ENCODE assay signal across 32 cellular contexts in the genomic region with DNA sequence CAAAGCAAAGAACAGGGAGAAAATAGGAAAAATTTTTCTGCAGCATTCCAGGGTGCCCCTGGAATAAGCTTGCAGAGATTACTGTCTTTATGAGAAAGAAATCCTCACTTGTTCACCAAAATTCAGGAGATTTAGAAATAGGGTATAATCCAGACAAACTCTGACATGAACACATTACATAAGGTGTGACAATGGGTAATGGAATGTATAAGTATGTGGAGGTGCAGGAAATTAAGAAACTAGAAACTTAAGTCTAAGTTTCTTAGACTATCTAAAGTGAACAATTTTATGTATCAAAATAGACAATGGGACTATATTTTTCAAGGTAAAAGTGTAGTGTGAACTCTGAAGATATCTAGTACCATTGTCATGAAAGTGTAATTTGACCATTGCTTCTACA.
"Had no signal": no experiment of that assay in that cellular context is flagged by ENCODE, and none has a peak within 500 bp of the region (broad histone marks: within the 10 kb centered on the region; RNA-seq: fewer than 3 reads in every experiment).

No MANE protein-coding gene starts in this region.

- H3K9ac ChIP-seq: parathyroid adenoma had no signal

- H3K36me3 Mint-ChIP-seq: naive B cell; naive thymus-derived CD8-positive, alpha-beta T cell; natural killer cell treated with Interleukin-12 subunit alpha and Interleukin-12 subunit beta and Interleukin-15 and Interleukin-18, amount 100 ng/mL, for 72 hours; stimulated activated memory B cell treated with anti-CD40 and anti-IgM and Interleukin-4, amounts not matched to agents 10 μg/mL and 1 μg/mL and 100 μg/mL, for 72 hours had no signal

- H3K4me2 ChIP-seq: smooth muscle cell had no signal

- DNase-seq: naive B cell; naive thymus-derived CD8-positive, alpha-beta T cell; nephron progenitor cell; occipital lobe; ovary; posterior cingulate gyrus; psoas muscle; right cardiac atrium; right lobe of liver; spleen; stimulated activated CD4-positive, alpha-beta T cell treated with anti-CD3 and anti-CD28 coated beads, Interleukin-12 subunit alpha, Interleukin-12 subunit beta, amount 100 ng/mL, for 4 hours; stimulated activated CD4-positive, alpha-beta T cell treated with anti-CD3 and anti-CD28 coated beads, Interleukin-1b, Interleukin-23, amount 100 ng/mL, for 48 hours; stimulated activated CD4-positive, alpha-beta T cell treated with anti-CD3 and anti-CD28 coated beads, Interleukin-4, amount 100 ng/mL, for 1 hour; stimulated activated CD4-positive, alpha-beta T cell treated with anti-CD3 and anti-CD28 coated beads, Interleukin-4, amount 100 ng/mL, for 4 hours; stimulated activated CD8-positive, alpha-beta memory T cell treated with anti-CD3 and anti-CD28 coated beads, Interleukin-4, amount 100 ng/mL, for 48 hours; stimulated activated naive CD4-positive, alpha-beta T cell treated with Interleukin-2 at 50 U/mL for 16 hours; stomach; thyroid gland; trophoblast cell; upper lobe of left lung had no signal

- H3K4me3 ChIP-seq: ovary, psoas muscle, right lobe of liver, skin epidermis, smooth muscle cell, spleen, stomach, thoracic aorta, thyroid gland, tibial nerve, upper lobe of left lung, vagina had no signal

- H3K4me1 ChIP-seq: parathyroid adenoma, psoas muscle, right lobe of liver, spleen, thyroid gland, tibial nerve, upper lobe of left lung, vagina had no signal

- H3K9me3 ChIP-seq: ovary, psoas muscle, right lobe of liver, spleen, stomach, thoracic aorta, thyroid gland, tibial nerve, upper lobe of left lung, vagina had no signal

- FAIRE-seq: urothelium cell line had no signal

- H3K27ac ChIP-seq: ovary, parathyroid adenoma, psoas muscle, right lobe of liver, spleen, stomach, thoracic aorta, thyroid gland, tibial nerve, upper lobe of left lung, vagina had no signal

- H3K27ac Mint-ChIP-seq: naive B cell; naive thymus-derived CD8-positive, alpha-beta T cell; natural killer cell treated with Interleukin-12 subunit alpha and Interleukin-12 subunit beta and Interleukin-15 and Interleukin-18, amount 100 ng/mL, for 72 hours; nephron progenitor cell; progenitor cell of endocrine pancreas; stimulated activated memory B cell treated with anti-CD40 and anti-IgM and Interleukin-4, amounts not matched to agents 10 μg/mL and 1 μg/mL and 100 μg/mL, for 72 hours; stimulated activated naive CD8-positive, alpha-beta T cell treated with anti-CD3 and anti-CD28 coated beads, Interleukin-15, Interleukin-2, amounts not matched to agents 100 ng/mL and 50 ng/mL, for 24 hours had no signal

- H3K4me3 Mint-ChIP-seq: naive B cell; naive thymus-derived CD8-positive, alpha-beta T cell; natural killer cell treated with Interleukin-12 subunit alpha and Interleukin-12 subunit beta and Interleukin-15 and Interleukin-18, amount 100 ng/mL, for 72 hours; nephron progenitor cell; neural crest cell; stimulated activated memory B cell treated with anti-CD40 and anti-IgM and Interleukin-4, amounts not matched to agents 10 μg/mL and 1 μg/mL and 100 μg/mL, for 72 hours; stimulated activated naive CD8-positive, alpha-beta T cell treated with anti-CD3 and anti-CD28 coated beads, Interleukin-15, Interleukin-2, amounts not matched to agents 100 ng/mL and 50 ng/mL, for 24 hours had no signal

- H3K9me3 Mint-ChIP-seq: nephron progenitor cell; stimulated activated memory B cell treated with anti-CD40 and anti-IgM and Interleukin-4, amounts not matched to agents 10 μg/mL and 1 μg/mL and 100 μg/mL, for 72 hours had no signal

- H3K27me3 ChIP-seq: ovary, right lobe of liver, spleen, stomach, thyroid gland, tibial nerve, upper lobe of left lung, vagina had no signal

- H3K79me2 ChIP-seq: parathyroid adenoma had no signal

- H3K36me3 ChIP-seq: ovary, right lobe of liver, spleen, stomach, thoracic aorta, thyroid gland, tibial nerve, upper lobe of left lung, vagina had no signal

- H3K27me3 Mint-ChIP-seq: naive B cell; naive thymus-derived CD8-positive, alpha-beta T cell; natural killer cell treated with Interleukin-12 subunit alpha and Interleukin-12 subunit beta and Interleukin-15 and Interleukin-18, amount 100 ng/mL, for 72 hours; stimulated activated memory B cell treated with anti-CD40 and anti-IgM and Interleukin-4, amounts not matched to agents 10 μg/mL and 1 μg/mL and 100 μg/mL, for 72 hours; stimulated activated naive CD8-positive, alpha-beta T cell treated with anti-CD3 and anti-CD28 coated beads, Interleukin-15, Interleukin-2, amounts not matched to agents 100 ng/mL and 50 ng/mL, for 24 hours had no signal

- H2AFZ ChIP-seq: parathyroid adenoma had no signal

- H3K4me1 Mint-ChIP-seq: naive B cell; naive thymus-derived CD8-positive, alpha-beta T cell; nephron progenitor cell; stimulated activated memory B cell treated with anti-CD40 and anti-IgM and Interleukin-4, amounts not matched to agents 10 μg/mL and 1 μg/mL and 100 μg/mL, for 72 hours had no signal

- ATAC-seq: naive thymus-derived CD8-positive, alpha-beta T cell; natural killer cell treated with Interleukin-12 subunit alpha and Interleukin-12 subunit beta and Interleukin-15 and Interleukin-18, amount 100 ng/mL, for 72 hours; psoas muscle; right cardiac atrium; right lobe of liver; stimulated activated memory B cell treated with anti-CD40 and anti-IgM and Interleukin-4, amounts not matched to agents 10 μg/mL and 1 μg/mL and 100 μg/mL, for 72 hours had no signal
